ENCODE assay signal across 13 cellular contexts in genomic region chr16:14308357-14308723, GRCh38.
DNase-seq lines count a peak whose midpoint lies in the region; ATAC-seq, FAIRE-seq and TF ChIP-seq lines count a peak whose summit lies in the region.
"Had no signal": no experiment of that assay in that cellular context is flagged by ENCODE, and none has a peak within 500 bp of the region (broad histone marks: within the 10 kb centered on the region; RNA-seq: fewer than 3 reads in every experiment).

No MANE protein-coding gene starts in this region.

- peaks cover 16% of the 10 kb centered on the region for H3K27me3 Mint-ChIP-seq in H9 (ENCODE audit: low read depth)
- H3K27me3 Mint-ChIP-seq in activated naive CD8-positive, alpha-beta T cell, result no peaks in the 10 kb centered on the region
- H3K27me3 Mint-ChIP-seq in naive thymus-derived CD8-positive, alpha-beta T cell, result peaks cover 0 to 3% (median 0%) of the 10 kb centered on the region in 5 donors

- no peak overlapping the region for H3K9ac ChIP-seq in H9 (ENCODE audit: extremely low read depth, insufficient read length, low read length)
- H3K9ac ChIP-seq: neural progenitor cell had no signal

- peak overlapping the region; percentile 98; the same call in 2 of the 3 replicates for H3K4me3 ChIP-seq in A549
- H3K4me3 ChIP-seq: neural progenitor cell had no signal

- WGBS in A549 (ENCODE audit: missing lambda C conversion rate), result 56% methylated on average over 1 of the region's 1 CpG
- no CpG with 5 or more reads among the region's 1 CpG for WGBS in H9 (ENCODE audit: extremely low coverage, insufficient read length, low lambda C conversion rate)

- no peak overlapping the region for H2BK15ac ChIP-seq in H9 (ENCODE audit: low read depth, low read length)

- no peak overlapping the region for H2AK5ac ChIP-seq in H9 (ENCODE audit: insufficient read length, low read length)

- no peak for FAIRE-seq in A549 (lab: Jason Lieb, UNC)
- FAIRE-seq: G401.6 had no signal

- no peak overlapping the region for H3K4ac ChIP-seq in H9 (ENCODE audit: low read depth, low read length)

- H3K4me2 ChIP-seq in A549 (peak overlapping the region; percentile 94), H9 (ENCODE audit: insufficient read depth, insufficient read length, low read length) (no peak overlapping the region)

- CTCF ChIA-PET in A549 (lab: Yijun Ruan, JAX), result interaction anchor here (0.6 to 4.3 kb wide), 10 partner anchors 11 to 361 kb away, joined by 3 to 20 read pairs (median 3); no protein-coding TSS in a partner anchor

- H2BK20ac ChIP-seq in H9 (ENCODE audit: low read depth, low read length, poor library complexity, severe bottlenecking), result no peak overlapping the region

- no peak overlapping the region for H3K14ac ChIP-seq in H9 (ENCODE audit: insufficient read depth, low read length)

- no peak overlapping the region for H4K5ac ChIP-seq in H9 (ENCODE audit: insufficient read length, low read depth, low read length)

- no peak overlapping the region for H3K18ac ChIP-seq in H9 (ENCODE audit: insufficient read length, low read depth, low read length)

- no peak overlapping the region for H2BK120ac ChIP-seq in H9 (ENCODE audit: low read depth, low read length, poor library complexity, severe bottlenecking)

- H2BK5ac ChIP-seq in H9 (ENCODE audit: insufficient read length, low read length), result no peak overlapping the region

- TF ChIP-seq EP300 in A549 (IDR thresholded peaks at IDR 0.05), result no peak

- no peak overlapping the region for H3T11ph ChIP-seq in H9 (ENCODE audit: low read length)

- H3K56ac ChIP-seq in H9 (ENCODE audit: insufficient read length, low read depth, low read length), result no peak overlapping the region

- H3K9me3 ChIP-seq in A549 (no peaks in the 10 kb centered on the region), H9 (ENCODE audit: control insufficient read depth, low read depth, low read length) (no peaks in the 10 kb centered on the region)

- H3K79me1 ChIP-seq in H9 (ENCODE audit: insufficient read depth, low read depth, low read length, poor library complexity, severe bottlenecking), result no peaks in the 10 kb centered on the region

- TF ChIP-seq CTCF in A549 (IDR thresholded peaks at IDR 0.05) (no peak), H9 (conservative IDR thresholded peaks at IDR 0.05) (0 out of 3 replicates have a peak, but pooled peaks have one; percentile 10)

- H2AFZ ChIP-seq in H9 (ENCODE audit: low read length), result no peak overlapping the region
- H2AFZ ChIP-seq: neural progenitor cell had no signal

- no peak overlapping the region for H3K23ac ChIP-seq in H9 (ENCODE audit: insufficient read length, low read depth, low read length)

- H3K23me2 ChIP-seq in H9 (ENCODE audit: insufficient read length, low read depth, low read length, poor library complexity, severe bottlenecking), result peaks cover 6% of the 10 kb centered on the region

- POLR2A ChIA-PET in A549 (lab: Yijun Ruan, JAX), result no interaction called here
- POLR2A ChIA-PET in naive thymus-derived CD8-positive, alpha-beta T cell (lab: Charles Lee), result interaction anchor here (0.5 to 3.1 kb wide), 3 partner anchors 13 to 314 kb away, joined by 4 to 24 read pairs (median 5); no protein-coding TSS in a partner anchor

- no peak overlapping the region for H2BK12ac ChIP-seq in H9 (ENCODE audit: insufficient read length, low read depth, low read length)

- peak overlapping the region; percentile 99 to 100 for H3K27ac ChIP-seq in A549
- H3K27ac ChIP-seq in H9 (ENCODE audit: insufficient read length, low read depth, low read length), result no peak overlapping the region

- no peak overlapping the region for H3K4me3 Mint-ChIP-seq in H9
- peak overlapping the region; percentile 83 for H3K4me3 Mint-ChIP-seq in activated naive CD8-positive, alpha-beta T cell
- H3K4me3 Mint-ChIP-seq in naive thymus-derived CD8-positive, alpha-beta T cell, result peak overlapping the region; percentile 75 to 92 (median 86)
- H3K4me3 Mint-ChIP-seq: neural progenitor cell had no signal

- DNase-seq in A549 (ENCODE audit: low read depth in 1 of 2, low spot score in 1 of 2) (no peak), H9 (no peak), AG20443 (ENCODE audit: low spot score) (no peak)
- DNase-seq in naive thymus-derived CD8-positive, alpha-beta T cell, result no peak
- DNase-seq in NK-92 treated with Interleukin-12 subunit alpha and Interleukin-12 subunit beta, amount 100 ng/mL, for 24 hours (lab: John Stamatoyannopoulos, UW), result no peak
- DNase-seq in effector CD4-positive, alpha-beta T cell, result no peak
- DNase-seq: activated T-cell treated with anti-CD3 and anti-CD28 coated beads, Interleukin-2, amount 50 U/mL, for 1 hour; NCI-H2029 treated with DMSO at 0.1 percent for 48 hours had no signal

- no peaks in the 10 kb centered on the region for H3K27me3 ChIP-seq in H9 (ENCODE audit: insufficient read depth, low read length)
- H3K27me3 ChIP-seq: neural progenitor cell had no signal

- no peaks in the 10 kb centered on the region; a peak in 1 of 5 replicates for H3K9me3 Mint-ChIP-seq in H9
- no peaks in the 10 kb centered on the region for H3K9me3 Mint-ChIP-seq in activated naive CD8-positive, alpha-beta T cell (ENCODE audit: low read depth)
- H3K9me3 Mint-ChIP-seq in naive thymus-derived CD8-positive, alpha-beta T cell, result no peaks in the 10 kb centered on the region
- H3K9me3 Mint-ChIP-seq: central memory CD8-positive, alpha-beta T cell; neural progenitor cell had no signal

- peaks cover 0 to 5% (median 3%) of the 10 kb centered on the region in 3 experiments; a peak in 4 of 7 replicates for H3K36me3 Mint-ChIP-seq in H9 (ENCODE audit: insufficient read depth in 1 of 3, low read depth in 3 of 3)
- H3K36me3 Mint-ChIP-seq in activated naive CD8-positive, alpha-beta T cell, result no peaks in the 10 kb centered on the region
- H3K36me3 Mint-ChIP-seq in naive thymus-derived CD8-positive, alpha-beta T cell, result no peaks in the 10 kb centered on the region
- H3K36me3 Mint-ChIP-seq: neural progenitor cell had no signal

- H3K27ac Mint-ChIP-seq in H9, result no peak overlapping the region; a peak in 1 of 7 replicates
- H3K27ac Mint-ChIP-seq in activated naive CD8-positive, alpha-beta T cell, result no peak overlapping the region
- H3K27ac Mint-ChIP-seq in naive thymus-derived CD8-positive, alpha-beta T cell, result peak overlapping the region in 9 of 10 donors; percentile 43 to 96 (median 91)

- peak; percentile 23 to 59; a peak in 3 of 6 replicates for ATAC-seq in A549
- ATAC-seq in naive thymus-derived CD8-positive, alpha-beta T cell, result no peak
- no peak for ATAC-seq in GM18519 (IDR thresholded peaks at IDR 0.05; ENCODE audit: low FRiP score, unreplicated experiment)

- H4K20me1 ChIP-seq in H9 (ENCODE audit: control insufficient read depth, insufficient read depth, insufficient read length), result no peaks in the 10 kb centered on the region

- no peak overlapping the region for H4K91ac ChIP-seq in H9 (ENCODE audit: insufficient read length, low read depth, low read length)

- H3K4me1 ChIP-seq in A549, result peaks cover 75% of the 10 kb centered on the region
- peaks cover 4% of the 10 kb centered on the region; the same call in 1 of the 2 replicates for H3K4me1 ChIP-seq in H9 (ENCODE audit: insufficient read depth, low read length)

- no peak for TF ChIP-seq RAD21 in A549 (conservative IDR thresholded peaks at IDR 0.05 in 1 of 2, IDR thresholded peaks at IDR 0.05 in 1 of 2)

- TF ChIP-seq POLR2A in A549 (IDR thresholded peaks at IDR 0.05; ENCODE audit: low read length), result no peak

- no peak overlapping the region for H4K8ac ChIP-seq in H9 (replicated peaks; ENCODE audit: insufficient read length, low read depth, low read length)

- peaks cover 4% of the 10 kb centered on the region; the same call in 1 of the 2 replicates for H3K79me2 ChIP-seq in H9 (ENCODE audit: insufficient read depth, low read length)

- H3K4me1 Mint-ChIP-seq in H9, result peaks cover 63 to 72% of the 10 kb centered on the region in 2 experiments
- H3K4me1 Mint-ChIP-seq in activated naive CD8-positive, alpha-beta T cell (ENCODE audit: low read depth), result peaks cover 45% of the 10 kb centered on the region
- peaks cover 17 to 53% (median 37%) of the 10 kb centered on the region in 4 donors for H3K4me1 Mint-ChIP-seq in naive thymus-derived CD8-positive, alpha-beta T cell

TF ChIP-seq in A549, 52 proteins besides CTCF, POLR2A, EP300 and RAD21:
- no peak for TF ChIP-seq SREBF2 (IDR thresholded peaks at IDR 0.05)
- TF ChIP-seq POLR2AphosphoS2 (conservative IDR thresholded peaks at IDR 0.05; ENCODE audit: low read length), result no peak
- TF ChIP-seq, protein P1, sequence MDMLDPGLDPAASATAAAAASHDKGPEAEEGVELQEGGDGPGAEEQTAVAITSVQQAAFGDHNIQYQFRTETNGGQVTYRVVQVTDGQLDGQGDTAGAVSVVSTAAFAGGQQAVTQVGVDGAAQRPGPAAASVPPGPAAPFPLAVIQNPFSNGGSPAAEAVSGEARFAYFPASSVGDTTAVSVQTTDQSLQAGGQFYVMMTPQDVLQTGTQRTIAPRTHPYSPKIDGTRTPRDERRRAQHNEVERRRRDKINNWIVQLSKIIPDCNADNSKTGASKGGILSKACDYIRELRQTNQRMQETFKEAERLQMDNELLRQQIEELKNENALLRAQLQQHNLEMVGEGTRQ (IDR thresholded peaks at IDR 0.05), result no peak
- no peak for TF ChIP-seq ELK1 (IDR thresholded peaks at IDR 0.05; ENCODE audit: low read depth, low read length)
- TF ChIP-seq JUNB (IDR thresholded peaks at IDR 0.05), result no peak
- TF ChIP-seq CBX2 (IDR thresholded peaks at IDR 0.05; ENCODE audit: borderline replicate concordance, low read depth), result no peak
- no peak for TF ChIP-seq ZNF302 (CRISPR knock-in tag; IDR thresholded peaks at IDR 0.05)

Comparison
In these comparisons a context has a peak if more than half of its experiments do, and no peak if none do; other contexts are left out.
1. ATAC-seq: peak in A549 (2 of 2); none in naive thymus-derived CD8-positive, alpha-beta T cell (0 of 2) and GM18519 (single experiment).
2. H3K27ac Mint-ChIP-seq: peak in naive thymus-derived CD8-positive, alpha-beta T cell (9 of 10); none in H9 (0 of 3) and activated naive CD8-positive, alpha-beta T cell (single experiment).
3. H3K4me3 Mint-ChIP-seq: peak in activated naive CD8-positive, alpha-beta T cell (single experiment) and naive thymus-derived CD8-positive, alpha-beta T cell (10 of 10); none in H9 (0 of 2).